ENCODE assay signal across 1 cellular context in genomic region chr20:62603907-62604785, GRCh38.
TF ChIP-seq lines count a peak whose summit lies in the region.

No MANE protein-coding gene starts in this region.

TF ChIP-seq in GM12878, 131 proteins besides CTCF, POLR2A, EP300 and RAD21 (continued from another document):
- TF ChIP-seq PKNOX1 (IDR thresholded peaks at IDR 0.05): no peak
- no peak for TF ChIP-seq CBX3 (IDR thresholded peaks at IDR 0.05; ENCODE audit: borderline replicate concordance, low read depth)
- no peak for TF ChIP-seq USF2 (IDR thresholded peaks at IDR 0.05; ENCODE audit: borderline replicate concordance, low read depth, low read length)
- no peak for TF ChIP-seq RELB (IDR thresholded peaks at IDR 0.05; ENCODE audit: low read depth)
- no peak for TF ChIP-seq YY1 (IDR thresholded peaks at IDR 0.05; ENCODE audit: low read depth, low read length)
- TF ChIP-seq ETV6 (conservative IDR thresholded peaks at IDR 0.05 in 1 of 2, IDR thresholded peaks at IDR 0.05 in 1 of 2; ENCODE audit: borderline replicate concordance in 1 of 2, low read depth in 1 of 2): no peak
- no peak for TF ChIP-seq KDM1A (IDR thresholded peaks at IDR 0.05; ENCODE audit: borderline replicate concordance)
- TF ChIP-seq SKIL (IDR thresholded peaks at IDR 0.05; ENCODE audit: low read depth, poor library complexity, severe bottlenecking): no peak
- TF ChIP-seq BMI1 (IDR thresholded peaks at IDR 0.05; ENCODE audit: borderline replicate concordance): no peak
- TF ChIP-seq ZSCAN29 (IDR thresholded peaks at IDR 0.05): no peak
- no peak for TF ChIP-seq ZNF384 (IDR thresholded peaks at IDR 0.05; ENCODE audit: borderline replicate concordance, low read depth, low read length)
- TF ChIP-seq E4F1 (IDR thresholded peaks at IDR 0.05; ENCODE audit: borderline replicate concordance, partially characterized antibody): no peak
- TF ChIP-seq TCF12 (IDR thresholded peaks at IDR 0.05; ENCODE audit: low read depth, low read length): no peak
